In genomic region chr1:162497104-162497722, GRCh38 we compare ENCODE assay signal across 8 cellular contexts. TPM values are rescaled to one million over a fixed set of nuclear protein-coding genes. Genes with fewer than 3 reads are reported as not detected.
A peak's percentile ranks its signal among the peaks of the same experiment; 100 is the strongest.
DNase-seq lines count a peak whose midpoint lies in the region; ATAC-seq and TF ChIP-seq lines count a peak whose summit lies in the region.

No MANE protein-coding gene starts in this region.

- H3K4me3 ChIP-seq in left ventricle myocardium inferior (peak overlapping the region; percentile 95), mammary epithelial cell (replicated peaks in 1 of 3; ENCODE audit: insufficient read depth in 1 of 3, low read depth in 2 of 3, low read length in 3 of 3) (peak overlapping the region; percentile 80 to 96 (median 81)), mononuclear cell (ENCODE audit: low read length) (peak overlapping the region; percentile 80), vagina (peak overlapping the region; percentile 70 to 95)

- DNase-seq in left ventricle myocardium inferior = no peak
- DNase-seq in left ventricle myocardium superior = no peak
- no peak for DNase-seq in mammary epithelial cell
- no peak for DNase-seq in vagina (ENCODE audit: extremely low spot score in 2 of 2)
- no peak for DNase-seq in COLO829 (ENCODE audit: low spot score)
- DNase-seq in epidermal melanocyte (ENCODE audit: insufficient read length, low spot score) = no peak

- dilution Hi-C loops in mammary epithelial cell (cut with HindIII; ENCODE audit: low sequenced_read_pairs) = no loop called here

- H3K9me3 ChIP-seq in left ventricle myocardium inferior (replicated peaks) = no peaks in the 10 kb centered on the region
- H3K9me3 ChIP-seq in mammary epithelial cell (replicated peaks; ENCODE audit: insufficient read depth, low read length) = no peaks in the 10 kb centered on the region
- H3K9me3 ChIP-seq in mononuclear cell (ENCODE audit: low read depth, low read length) = no peaks in the 10 kb centered on the region
- no peaks in the 10 kb centered on the region for H3K9me3 ChIP-seq in vagina

- peak overlapping the region; percentile 17 for H3K9ac ChIP-seq in mammary epithelial cell (ENCODE audit: insufficient read depth, low read length)

- peaks cover 45% of the 10 kb centered on the region for H3K4me1 ChIP-seq in left ventricle myocardium inferior
- H3K4me1 ChIP-seq in mammary epithelial cell (ENCODE audit: insufficient read depth, low read length) = peaks cover 12% of the 10 kb centered on the region
- peaks cover 15% of the 10 kb centered on the region for H3K4me1 ChIP-seq in mononuclear cell (ENCODE audit: insufficient read depth, low read length)
- peaks cover 35% of the 10 kb centered on the region for H3K4me1 ChIP-seq in vagina

- 72% methylated on average over 13 of the region's 13 CpGs for WGBS in mammary epithelial cell (ENCODE audit: low coverage, missing lambda C conversion rate)

- CTCF ChIA-PET in mammary epithelial cell (lab: Charles Lee; ENCODE audit: low non-redundant PET) = no interaction called here

- TF ChIP-seq POLR2A in vagina (IDR thresholded peaks at IDR 0.05) = no peak

- no peak for TF ChIP-seq CTCF in left ventricle myocardium inferior (IDR thresholded peaks at IDR 0.05; ENCODE audit: borderline replicate concordance)
- TF ChIP-seq CTCF in mammary epithelial cell (conservative IDR thresholded peaks at IDR 0.05 in 1 of 2, IDR thresholded peaks at IDR 0.05 in 1 of 2; ENCODE audit: extremely low read depth in 1 of 2, insufficient read depth in 1 of 2, low read depth in 1 of 2, low read length in 2 of 2) = no peak
- peak in 1 of 3 experiments; percentile 19 for TF ChIP-seq CTCF in vagina (IDR thresholded peaks at IDR 0.05)

- H3K36me3 ChIP-seq in left ventricle myocardium inferior (peaks cover 21% of the 10 kb centered on the region), mammary epithelial cell (ENCODE audit: insufficient read depth, low read length) (peaks cover 12% of the 10 kb centered on the region), vagina (peaks cover 0 to 19% of the 10 kb centered on the region in 2 donors)

- no TSS peak for BruUV-seq in mammary epithelial cell (replicated peaks; lab: Mats Ljungman, UMichigan)

- intact Hi-C loops in left ventricle myocardium inferior (cut with micrococcal nuclease) (no loop called here), left ventricle myocardium superior (cut with micrococcal nuclease) (no loop called here), mammary epithelial cell (cut with micrococcal nuclease) (loop anchor here (1.0 to 5.0 kb wide), 3 partner anchors 65 to 440 kb away; no protein-coding TSS in a partner anchor), vagina (cut with DNase I) (no loop called here)

- H3K27me3 ChIP-seq in left ventricle myocardium inferior (ENCODE audit: low read depth) (no peaks in the 10 kb centered on the region), mammary epithelial cell (ENCODE audit: insufficient read depth, low read length) (no peaks in the 10 kb centered on the region), mononuclear cell (ENCODE audit: insufficient read depth, low read length) (no peaks in the 10 kb centered on the region), vagina (no peaks in the 10 kb centered on the region)

- H4K20me1 ChIP-seq in mammary epithelial cell (ENCODE audit: insufficient read depth, low read length) = no peaks in the 10 kb centered on the region

- H3K27ac ChIP-seq in left ventricle myocardium inferior (replicated peaks) (peak overlapping the region; percentile 95), mammary epithelial cell (ENCODE audit: insufficient read depth, low read depth, low read length) (peak overlapping the region; percentile 67), vagina (peak overlapping the region; percentile 94)

- peak overlapping the region; percentile 99 for H2AFZ ChIP-seq in mammary epithelial cell (ENCODE audit: low read depth, low read length)

- ATAC-seq in left ventricle myocardium superior = no peak
- no peak for ATAC-seq in GM18520 (IDR thresholded peaks at IDR 0.05; ENCODE audit: unreplicated experiment)

- H3K4me2 ChIP-seq in mammary epithelial cell (ENCODE audit: insufficient read depth, low read depth, low read length) = peak overlapping the region; percentile 83

- H3K79me2 ChIP-seq in mammary epithelial cell (ENCODE audit: insufficient read depth, low read length) = peaks cover 49% of the 10 kb centered on the region

- in situ Hi-C loops in mammary epithelial cell (cut with MboI; ENCODE audit: low sequenced_read_pairs in 2 of 2) = no loop called here

RNA-seq across cellular contexts. Expression of gene UHMK1, which starts 0.4 kb away (rescaled TPM):
- total RNA-seq in left ventricle myocardium inferior (20.7 TPM), left ventricle myocardium superior (22.7 TPM), mammary epithelial cell (10 to 100 TPM; 59.5 to 97.5 TPM), mononuclear cell (93.1 TPM), vagina (27.5 TPM)
- 16.2 TPM for polyA plus RNA-seq in mammary epithelial cell
- polyA minus RNA-seq in mammary epithelial cell = 57.6 TPM
